ENCODE assay signal across 9 cellular contexts in genomic region chr7:156432018-156432417, GRCh38.
"Had no signal": no experiment of that assay in that cellular context is flagged by ENCODE, and none has a peak within 500 bp of the region (broad histone marks: within the 10 kb centered on the region; RNA-seq: fewer than 3 reads in every experiment).

No MANE protein-coding gene starts in this region.

- H3K4me1 ChIP-seq: HAP-1 had no signal

- H3K4me3 ChIP-seq: GM23248, GM23338, HAP-1 had no signal

- H3K36me3 ChIP-seq: HAP-1 had no signal

- H3K4me3 Mint-ChIP-seq: GM23338, H9, HFFc6 had no signal

- H2AFZ ChIP-seq: GM23248, GM23338 had no signal

- DNase-seq: GM23248, GOT3, H7, H9, HCEC 1CT, HFFc6 had no signal

- H3K4me2 ChIP-seq: GM23338 had no signal

- H3K9me3 ChIP-seq: HAP-1 had no signal

- H3K27ac Mint-ChIP-seq: GM23338, H9, HFFc6 had no signal

- H3K9me3 Mint-ChIP-seq: GM23338 had no signal

- H3K9ac ChIP-seq: GM23248 had no signal

- ATAC-seq: GM23338, HCT116 had no signal

- H3K27ac ChIP-seq: GM23248 had no signal
